ENCODE assay signal across 15 cellular contexts in genomic region chr9:36332006-36332405, GRCh38.
"Had no signal": no experiment of that assay in that cellular context is flagged by ENCODE, and none has a peak within 500 bp of the region (broad histone marks: within the 10 kb centered on the region; RNA-seq: fewer than 3 reads in every experiment).

No MANE protein-coding gene starts in this region.

- H3K27me3 ChIP-seq: tibial nerve, vagina had no signal

- H3K36me3 Mint-ChIP-seq: naive B cell had no signal

- H3K9me3 Mint-ChIP-seq: activated CD4-positive, alpha-beta memory T cell treated with anti-CD3 and anti-CD28 coated beads for 36 hours; activated T-cell treated with anti-CD3 and anti-CD28 coated beads, Interleukin-2, amount 50 U/mL, for 72 hours; naive B cell had no signal

- ATAC-seq: activated T-cell treated with anti-CD3 and anti-CD28 coated beads, Interleukin-2, amount 50 U/mL, for 72 hours had no signal

- H3K27me3 Mint-ChIP-seq: activated CD4-positive, alpha-beta memory T cell treated with anti-CD3 and anti-CD28 coated beads for 36 hours; naive B cell had no signal

- H3K27ac ChIP-seq: coronary artery, epithelial cell of prostate, tibial nerve, vagina had no signal

- H3K4me3 ChIP-seq: coronary artery, lung, skin epidermis, tibial nerve, vagina had no signal

- DNase-seq: activated CD4-positive, alpha-beta memory T cell treated with anti-CD3 and anti-CD28 coated beads for 36 hours; activated naive CD4-positive, alpha-beta T cell; activated T-cell treated with anti-CD3 and anti-CD28 coated beads, Interleukin-2, amount 50 U/mL, for 72 hours; central memory CD4-positive, alpha-beta T cell; effector memory CD4-positive, alpha-beta T cell; glutamatergic neuron; naive B cell; posterior cingulate gyrus; T-helper 9 cell had no signal

- H3K9me3 ChIP-seq: tibial nerve, vagina had no signal

- H3K4me1 Mint-ChIP-seq: naive B cell had no signal

- H3K4me3 Mint-ChIP-seq: activated CD4-positive, alpha-beta memory T cell treated with anti-CD3 and anti-CD28 coated beads for 36 hours; activated T-cell treated with anti-CD3 and anti-CD28 coated beads, Interleukin-2, amount 50 U/mL, for 72 hours; naive B cell had no signal

- H3K27ac Mint-ChIP-seq: activated CD4-positive, alpha-beta memory T cell treated with anti-CD3 and anti-CD28 coated beads for 36 hours; activated T-cell treated with anti-CD3 and anti-CD28 coated beads, Interleukin-2, amount 50 U/mL, for 72 hours; naive B cell had no signal
